In genomic region chr6:116772450-116772849, GRCh38 we compare ENCODE assay signal across 4 cellular contexts.
TF ChIP-seq lines count a peak whose summit lies in the region.

No MANE protein-coding gene starts in this region.

TF ChIP-seq in HepG2, 621 proteins besides CTCF, POLR2A, EP300 and RAD21:
- no peak for TF ChIP-seq TBL1XR1 (IDR thresholded peaks at IDR 0.05; ENCODE audit: borderline replicate concordance, low read length, partially characterized antibody)
- TF ChIP-seq MAFK (conservative IDR thresholded peaks at IDR 0.05 in 1 of 2, IDR thresholded peaks at IDR 0.05 in 1 of 2; ENCODE audit: low read length in 2 of 2), result peak; percentile 42 to 86
- TF ChIP-seq MAFF (IDR thresholded peaks at IDR 0.05; ENCODE audit: low read depth, low read length), result peak; percentile 74

TF ChIP-seq in A549, 52 proteins besides CTCF, POLR2A, EP300 and RAD21:
- TF ChIP-seq MAFK (IDR thresholded peaks at IDR 0.05; ENCODE audit: partially characterized antibody), result peak; percentile 52
- no peak for TF ChIP-seq HOXB13 (CRISPR knock-in tag; IDR thresholded peaks at IDR 0.05; ENCODE audit: low read depth)
TF ChIP-seq in A549: peak in this region for 1.

TF ChIP-seq in IMR-90, 13 proteins besides CTCF, POLR2A, EP300 and RAD21:
- TF ChIP-seq MAFK (IDR thresholded peaks at IDR 0.05; ENCODE audit: low read depth, low read length) (peak; percentile 70), NFE2L2 (IDR thresholded peaks at IDR 0.05; ENCODE audit: low read depth, low read length) (no peak)

TF ChIP-seq in K562, 482 proteins besides CTCF, POLR2A, EP300 and RAD21:
- TF ChIP-seq HES1 (IDR thresholded peaks at IDR 0.05; ENCODE audit: low read depth), result no peak
- peak; percentile 27; the same call in 1 of the 2 replicates for TF ChIP-seq MAFF (IDR thresholded peaks at IDR 0.05; ENCODE audit: low read length)
- peak; percentile 25; the same call in 1 of the 2 replicates for TF ChIP-seq MAFG (tag; conservative IDR thresholded peaks at IDR 0.05)
- TF ChIP-seq C11orf30 (IDR thresholded peaks at IDR 0.05; ENCODE audit: low read depth), result peak; percentile 49; the same call in 1 of the 2 replicates
- TF ChIP-seq ZNF316 (IDR thresholded peaks at IDR 0.05), result peak; percentile 82
